ENCODE assay signal across 8 cellular contexts in the genomic region with DNA sequence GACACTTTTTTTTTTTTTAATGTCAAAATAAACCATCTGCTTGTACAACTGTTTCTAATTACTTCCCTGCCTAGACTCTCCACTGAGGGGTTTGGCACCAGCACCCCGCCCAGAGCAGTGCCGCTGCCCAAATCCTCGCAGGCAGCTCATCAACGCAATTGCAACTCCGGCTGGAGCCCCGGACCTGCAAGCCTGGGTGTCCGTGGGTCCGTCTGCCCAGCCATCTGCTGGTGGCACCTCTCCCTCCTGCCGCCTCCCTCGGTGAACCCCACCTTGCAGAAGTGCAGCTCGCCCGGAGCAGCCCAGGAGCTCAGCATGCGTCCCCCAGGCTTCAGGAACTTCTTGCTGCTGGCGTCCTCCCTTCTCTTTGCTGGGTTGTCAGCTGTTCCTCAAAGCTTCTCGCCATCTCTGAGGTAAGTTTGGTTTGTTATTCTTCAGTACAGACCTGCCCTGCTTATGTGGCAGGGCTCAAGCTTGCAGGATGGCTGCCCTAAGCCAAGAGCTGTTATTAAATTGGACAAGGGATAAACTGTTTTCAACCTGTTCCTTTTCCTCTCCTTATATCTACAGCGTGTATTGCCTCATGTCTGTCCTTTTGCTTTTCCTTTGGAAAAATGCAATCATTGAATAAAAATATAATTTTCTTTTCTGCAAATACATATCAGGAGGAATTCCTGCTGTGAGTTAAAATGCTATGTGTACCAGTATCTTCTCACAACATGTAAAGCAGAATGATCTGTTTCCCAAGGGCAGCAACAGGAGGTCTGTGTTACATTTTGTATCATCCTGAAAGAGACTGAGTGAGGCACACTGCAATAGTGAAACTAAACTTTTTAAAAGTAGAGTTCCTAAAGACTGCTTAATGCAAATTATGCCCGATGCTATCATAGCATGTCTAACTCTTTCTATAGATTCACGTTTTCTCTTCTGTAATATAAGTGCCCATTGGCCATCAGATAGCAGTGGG. TPM values are rescaled to one million over a fixed set of nuclear protein-coding genes. Genes with fewer than 3 reads are reported as not detected.
DNase-seq lines count a peak whose midpoint lies in the region; ATAC-seq and TF ChIP-seq lines count a peak whose summit lies in the region.

A gene with protein sequence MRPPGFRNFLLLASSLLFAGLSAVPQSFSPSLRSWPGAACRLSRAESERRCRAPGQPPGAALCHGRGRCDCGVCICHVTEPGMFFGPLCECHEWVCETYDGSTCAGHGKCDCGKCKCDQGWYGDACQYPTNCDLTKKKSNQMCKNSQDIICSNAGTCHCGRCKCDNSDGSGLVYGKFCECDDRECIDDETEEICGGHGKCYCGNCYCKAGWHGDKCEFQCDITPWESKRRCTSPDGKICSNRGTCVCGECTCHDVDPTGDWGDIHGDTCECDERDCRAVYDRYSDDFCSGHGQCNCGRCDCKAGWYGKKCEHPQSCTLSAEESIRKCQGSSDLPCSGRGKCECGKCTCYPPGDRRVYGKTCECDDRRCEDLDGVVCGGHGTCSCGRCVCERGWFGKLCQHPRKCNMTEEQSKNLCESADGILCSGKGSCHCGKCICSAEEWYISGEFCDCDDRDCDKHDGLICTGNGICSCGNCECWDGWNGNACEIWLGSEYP (plus strand): TSS at position 157 of the 967 bp plus-strand sequence. CDS start 159 bp downstream, at position 316.

- H3K9me3 Mint-ChIP-seq in HFFc6 = no peaks in the 10 kb centered on the region

- H3K4me3 Mint-ChIP-seq in HFFc6 = peak within 1 kb of the TSS; percentile 97

- peak within 1 kb of the TSS; percentile 79 for H3K27ac Mint-ChIP-seq in HFFc6

- CTCF ChIA-PET in RWPE1 (lab: Yijun Ruan, JAX) = interaction anchor here (0.5 kb wide), 1 partner anchor 324 kb away, joined by 5 read pairs; no protein-coding TSS in a partner anchor

- no peaks in the 10 kb centered on the region for H3K9me3 ChIP-seq in tibial artery

- peaks cover 73% of the 10 kb centered on the region for H3K4me1 Mint-ChIP-seq in HFFc6 (ENCODE audit: low read depth)

- H3K4me1 ChIP-seq in tibial artery = peaks cover 0 to 69% (median 19%) of the 10 kb centered on the region in 4 donors

- no peaks in the 10 kb centered on the region; the same call in 1 of the 2 replicates for H3K27me3 Mint-ChIP-seq in HFFc6 (ENCODE audit: insufficient read depth)

- no peaks in the 10 kb centered on the region for H3K27me3 ChIP-seq in tibial artery

- intact Hi-C loops in left cardiac atrium (cut with DNase I) (no loop called here), tibial artery (cut with DNase I; ENCODE audit: low total_unique reads) (loop anchor here (10.0 kb wide), 1 partner anchor 148 kb away; no protein-coding TSS in a partner anchor)

- TF ChIP-seq CTCF in HFFc6 (IDR thresholded peaks at IDR 0.05) (0 out of 2 replicates have a peak, but pooled peaks have one; percentile 10), RWPE1 (conservative IDR thresholded peaks at IDR 0.05; ENCODE audit: low read depth) (no peak), tibial artery (IDR thresholded peaks at IDR 0.05) (no peak)

- ATAC-seq in GM18508 (IDR thresholded peaks at IDR 0.05; ENCODE audit: insufficient read depth, unreplicated experiment) = peak; percentile 67
- peak; percentile 48 to 71 for ATAC-seq in left cardiac atrium

- H3K36me3 ChIP-seq in tibial artery = no peaks in the 10 kb centered on the region

- peaks cover 26% of the 10 kb centered on the region for H3K36me3 Mint-ChIP-seq in HFFc6 (ENCODE audit: low read depth)

- H3K4me3 ChIP-seq in tibial artery = peak within 1 kb of the TSS; percentile 67 to 70

- POLR2A ChIA-PET in RWPE1 (lab: Yijun Ruan, JAX; ENCODE audit: low non-redundant PET) = no interaction called here

- H3K27ac ChIP-seq in RWPE1 (peak within 1 kb of the TSS; percentile 68), tibial artery (peak within 1 kb of the TSS; percentile 84 to 85)

- peak; percentile 20 for DNase-seq in HFFc6
- no peak for DNase-seq in RWPE1 (ENCODE audit: low spot score)
- peak; percentile 34 for DNase-seq in left cardiac atrium
- DNase-seq in tibial artery = peak; percentile 32 to 76
- DNase-seq in NCI-H82 treated with DMSO at 0.1 percent for 48 hours (lab: John Stamatoyannopoulos, UW; ENCODE audit: unreplicated experiment) = no peak
- no peak for DNase-seq in Kasumi-1 (lab: John Stamatoyannopoulos, UW)
- no peak for DNase-seq in DMS114 treated with DMSO at 0.1 percent for 48 hours (lab: John Stamatoyannopoulos, UW; ENCODE audit: unreplicated experiment)

RNA-seq across cellular contexts. Expression of the gene that starts here (rescaled TPM):
- total RNA-seq in HFFc6 (2021; fragmentation: NEBNext Ultra II Directional; extraction: Animal tissue kit (Norgen Biotek cat#: 25700)) = 100 to 1,000 TPM in 5 of 6 experiments, 10 to 100 TPM in 1; 92.4 to 114 (median 105) TPM
- 10 to 100 TPM; 11.6 to 16.1 TPM for total RNA-seq in left cardiac atrium

Comparison
In these comparisons a context has a peak if more than half of its experiments do, and no peak if none do; other contexts are left out.
1. RNA of the gene that starts here (total RNA-seq): 92.4 to 114 TPM in HFFc6; 11.6 to 16.1 TPM in left cardiac atrium; every median in the first group is over 4 times any median in the second.
2. DNase-seq: peak in HFFc6 (single experiment), left cardiac atrium (single experiment) and tibial artery (2 of 2); none in RWPE1 (single experiment), NCI-H82 treated with DMSO at 0.1 percent for 48 hours (single experiment), Kasumi-1 (0 of 2) and DMS114 treated with DMSO at 0.1 percent for 48 hours (single experiment).